Comparison of ENCODE assay signal across 8 cellular contexts in the genomic region with DNA sequence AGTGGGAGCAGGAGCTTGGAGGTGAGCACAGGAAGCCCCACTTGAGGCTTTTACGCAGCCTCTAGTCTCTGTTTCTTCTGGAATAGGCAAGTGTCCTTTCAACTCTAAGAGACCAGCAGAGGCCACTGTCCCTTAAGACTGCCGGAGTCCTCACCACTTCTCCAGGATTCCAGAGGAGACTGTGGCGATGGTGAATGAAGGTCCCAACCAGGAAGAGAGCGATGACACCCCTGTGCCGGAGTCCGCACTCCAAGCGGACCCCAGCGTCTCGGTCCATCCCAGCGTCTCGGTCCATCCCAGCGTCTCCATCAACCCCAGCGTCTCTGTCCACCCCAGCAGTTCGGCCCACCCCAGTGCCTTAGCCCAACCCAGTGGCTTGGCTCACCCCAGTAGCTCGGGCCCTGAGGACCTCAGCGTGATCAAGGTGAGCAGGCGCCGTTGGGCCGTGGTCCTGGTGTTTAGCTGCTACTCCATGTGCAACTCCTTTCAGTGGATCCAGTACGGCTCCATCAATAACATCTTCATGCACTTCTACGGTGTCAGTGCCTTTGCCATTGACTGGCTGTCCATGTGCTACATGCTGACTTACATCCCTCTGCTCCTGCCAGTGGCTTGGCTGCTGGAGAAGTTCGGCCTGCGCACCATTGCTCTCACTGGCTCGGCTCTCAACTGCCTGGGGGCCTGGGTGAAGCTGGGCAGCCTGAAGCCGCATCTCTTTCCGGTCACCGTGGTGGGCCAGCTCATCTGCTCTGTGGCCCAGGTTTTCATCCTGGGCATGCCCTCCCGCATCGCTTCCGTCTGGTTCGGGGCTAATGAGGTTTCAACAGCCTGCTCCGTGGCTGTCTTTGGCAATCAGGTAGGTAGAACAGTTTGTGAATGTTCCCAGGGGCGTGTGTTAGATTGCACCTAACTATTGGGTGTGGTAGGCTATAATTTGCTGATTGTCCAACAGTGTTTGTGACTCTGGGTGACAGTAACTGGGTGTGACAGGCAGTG. TPM values are rescaled to one million over a fixed set of nuclear protein-coding genes. Genes with fewer than 3 reads are reported as not detected.
DNase-seq lines count a peak whose midpoint lies in the region; ATAC-seq and TF ChIP-seq lines count a peak whose summit lies in the region.

No MANE protein-coding gene starts in this region.

- H3K4me3 ChIP-seq in LNCaP clone FGC (ENCODE audit: low read depth, low read length) (peak overlapping the region; percentile 59), cardiac fibroblast (replicated peaks in 1 of 2; ENCODE audit: low read depth in 2 of 2, low read length in 2 of 2) (peak overlapping the region; percentile 64 to 68), lower leg skin (ENCODE audit: low read depth, poor library complexity, severe bottlenecking) (peak overlapping the region; percentile 28), thoracic aorta (peak overlapping the region; percentile 74)

- TF ChIP-seq CTCF in GM20000 (IDR thresholded peaks at IDR 0.05; ENCODE audit: extremely low read depth, missing control alignments), result no peak
- peak; percentile 46 for TF ChIP-seq CTCF in LNCaP clone FGC (IDR thresholded peaks at IDR 0.05; ENCODE audit: control insufficient read depth, extremely low read depth, insufficient read depth)
- TF ChIP-seq CTCF in cardiac fibroblast (IDR thresholded peaks at IDR 0.05; ENCODE audit: low read depth, low read length), result no peak
- no peak for TF ChIP-seq CTCF in lower leg skin (IDR thresholded peaks at IDR 0.05)
- peak; percentile 23 for TF ChIP-seq CTCF in thoracic aorta (IDR thresholded peaks at IDR 0.05)

- no peaks in the 10 kb centered on the region for H3K36me3 ChIP-seq in thoracic aorta

- intact Hi-C loops in lower leg skin (cut with DNase I; ENCODE audit: low total_unique reads), result loop anchor here (2.0 kb wide), 1 partner anchor 78 kb away; no protein-coding TSS in a partner anchor

- DNase-seq in GM20000 (ENCODE audit: low spot score), result peak; percentile 39
- peak; percentile 49 for DNase-seq in LNCaP clone FGC (ENCODE audit: low read depth)
- DNase-seq in cardiac fibroblast (ENCODE audit: low read depth in 2 of 2), result peak; percentile 63 to 70
- peak; percentile 28 to 88 for DNase-seq in lower leg skin (ENCODE audit: low spot score in 2 of 2)
- DNase-seq in thoracic aorta (ENCODE audit: low spot score), result no peak
- no peak for DNase-seq in activated T-cell treated with anti-CD3 and anti-CD28 coated beads, Interleukin-2, amount 50 U/mL, for 48 hours
- no peak for DNase-seq in stimulated activated CD4-positive, alpha-beta T cell treated with anti-CD3 and anti-CD28 coated beads, Interleukin-4, amount 100 ng/mL, for 4 hours
- DNase-seq in GOT3 (lab: John Stamatoyannopoulos, UW), result no peak

- H3K9me3 ChIP-seq in thoracic aorta, result no peaks in the 10 kb centered on the region

- peaks cover 4 to 18% of the 10 kb centered on the region in 2 donors for H3K4me1 ChIP-seq in thoracic aorta (ENCODE audit: control insufficient read depth in 1 of 2, low read depth in 2 of 2)

- no peaks in the 10 kb centered on the region for H3K27me3 ChIP-seq in thoracic aorta (replicated peaks; ENCODE audit: insufficient read depth)

- WGBS in lower leg skin, 2 donors, result 45 to 48% methylated on average over 27 to 32 of the region's 33 CpGs

- TF ChIP-seq POLR2A in lower leg skin (IDR thresholded peaks at IDR 0.05), result no peak

- H3K27ac ChIP-seq in thoracic aorta, result peak overlapping the region; percentile 27 to 32

- ATAC-seq in thoracic aorta (ENCODE audit: insufficient number of reproducible peaks, low FRiP score, low read depth), result peak; percentile 54

RNA-seq across cellular contexts. Expression of a gene that starts 0.7 kb away (rescaled TPM):
- total RNA-seq in lower leg skin (10 to 100 TPM; 11.8 to 24.3 (median 16.7) TPM), thoracic aorta (1 to 10 TPM; 6.2 to 8.3 TPM)

RNA-seq across cellular contexts. Expression of a gene that starts 56.8 kb away (rescaled TPM):
- total RNA-seq in lower leg skin, result 1 to 10 TPM; 2.1 to 7.3 (median 4.6) TPM
- 1 to 10 TPM; 3.7 to 9.5 TPM for total RNA-seq in thoracic aorta

Comparison
In these comparisons a context has a peak if more than half of its experiments do, and no peak if none do; other contexts are left out.
1. DNase-seq: peak in GM20000 (single experiment), LNCaP clone FGC (single experiment), cardiac fibroblast (2 of 2) and lower leg skin (2 of 2); none in thoracic aorta (single experiment), activated T-cell treated with anti-CD3 and anti-CD28 coated beads, Interleukin-2, amount 50 U/mL, for 48 hours (0 of 2), stimulated activated CD4-positive, alpha-beta T cell treated with anti-CD3 and anti-CD28 coated beads, Interleukin-4, amount 100 ng/mL, for 4 hours (0 of 2) and GOT3 (single experiment).
2. CTCF ChIP-seq: peak in LNCaP clone FGC (single experiment) and thoracic aorta (single experiment); none in GM20000 (single experiment), cardiac fibroblast (single experiment) and lower leg skin (0 of 3).
3. Peak in every context shown above with its lines, with median percentiles within 50 percentile points of each other: H3K4me3 ChIP-seq.